In the genomic region with DNA sequence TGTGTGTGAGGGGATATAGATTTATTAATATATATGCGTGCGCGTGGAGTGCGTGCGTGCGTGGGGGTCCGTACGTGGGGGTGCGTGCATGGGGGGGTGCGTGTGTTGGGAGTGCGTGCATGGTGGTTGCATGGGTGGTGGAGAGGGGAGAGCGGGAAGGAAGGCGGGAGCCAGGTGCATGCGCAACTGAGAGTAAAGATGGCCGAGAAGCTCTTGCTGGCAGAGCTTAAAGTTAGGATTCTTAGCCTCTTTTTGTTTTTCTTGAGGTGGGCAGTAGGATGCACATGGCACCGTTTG, we compare ENCODE assay signal across 18 cellular contexts. TPM values are rescaled to one million over a fixed set of nuclear protein-coding genes. Genes with fewer than 3 reads are reported as not detected.
DNase-seq lines count a peak whose midpoint lies in the region; ATAC-seq, FAIRE-seq and TF ChIP-seq lines count a peak whose summit lies in the region.
"Had no signal": no experiment of that assay in that cellular context is flagged by ENCODE, and none has a peak within 500 bp of the region (broad histone marks: within the 10 kb centered on the region; RNA-seq: fewer than 3 reads in every experiment).

No MANE protein-coding gene starts in this region.

- no peak for FAIRE-seq in RCC 7860 (lab: Jason Lieb, UNC)

- H3K4me1 ChIP-seq in GM23338 (ENCODE audit: insufficient read depth): peaks cover 8% of the 10 kb centered on the region; the same call in 1 of the 2 replicates
- H3K4me1 ChIP-seq in SJSA1 (replicated peaks): peaks cover 21% of the 10 kb centered on the region
- H3K4me1 ChIP-seq: BLaER1 treated with 17β-estradiol and CSF1 and Interleukin-3, amounts not matched to agents 10 nM and 100 nM; prostate gland; thyroid gland had no signal

- H3K9me3 Mint-ChIP-seq in GM23338: peaks cover 3% of the 10 kb centered on the region; the same call in 1 of the 3 replicates
- H3K9me3 Mint-ChIP-seq in neural crest cell: peaks cover 15% of the 10 kb centered on the region
- H3K9me3 Mint-ChIP-seq: activated T-helper 17 cell treated with anti-CD3 and anti-CD28 coated beads, Interleukin-2, amount 50 U/mL, for 72 hours had no signal

- ATAC-seq in GM23338: peak; percentile 48
- ATAC-seq: activated T-helper 17 cell treated with anti-CD3 and anti-CD28 coated beads, Interleukin-2, amount 50 U/mL, for 72 hours; body of pancreas had no signal

- peaks cover 8% of the 10 kb centered on the region; the same call in 2 of the 3 replicates for H3K4me1 Mint-ChIP-seq in GM23338
- no peaks in the 10 kb centered on the region for H3K4me1 Mint-ChIP-seq in neural crest cell
- H3K4me1 Mint-ChIP-seq: activated T-helper 17 cell treated with anti-CD3 and anti-CD28 coated beads, Interleukin-2, amount 50 U/mL, for 72 hours had no signal

- no peak overlapping the region for H2AFZ ChIP-seq in GM23338

- no peaks in the 10 kb centered on the region for H3K9me3 ChIP-seq in SJSA1 (replicated peaks)
- H3K9me3 ChIP-seq: body of pancreas, prostate gland, thyroid gland had no signal

- H3K4me3 Mint-ChIP-seq in GM23338: peak overlapping the region; percentile 77; the same call in 2 of the 3 replicates
- peak overlapping the region; percentile 58 for H3K4me3 Mint-ChIP-seq in neural crest cell
- H3K4me3 Mint-ChIP-seq: activated T-helper 17 cell treated with anti-CD3 and anti-CD28 coated beads, Interleukin-2, amount 50 U/mL, for 72 hours had no signal

- no peaks in the 10 kb centered on the region for H3K27me3 ChIP-seq in GM23338 (ENCODE audit: insufficient read depth)
- H3K27me3 ChIP-seq in SJSA1 (replicated peaks): no peaks in the 10 kb centered on the region
- H3K27me3 ChIP-seq: body of pancreas, foreskin keratinocyte, thyroid gland had no signal

- H3K36me3 ChIP-seq in GM23338 (ENCODE audit: insufficient read depth) (peaks cover 6% of the 10 kb centered on the region; the same call in 1 of the 2 replicates), SJSA1 (peaks cover 3% of the 10 kb centered on the region; the same call in 1 of the 2 replicates)
- H3K36me3 ChIP-seq: BLaER1 treated with 17β-estradiol and CSF1 and Interleukin-3, amounts not matched to agents 10 nM and 100 nM; prostate gland; thyroid gland had no signal

- peak overlapping the region; percentile 69 for H3K4me3 ChIP-seq in GM23338
- H3K4me3 ChIP-seq in SJSA1: peak overlapping the region; percentile 45
- peak overlapping the region; percentile 45 to 52 for H3K4me3 ChIP-seq in foreskin fibroblast (ENCODE audit: low read depth in 1 of 2, low read length in 2 of 2)
- H3K4me3 ChIP-seq: BLaER1 treated with 17β-estradiol and CSF1 and Interleukin-3, amounts not matched to agents 10 nM and 100 nM; body of pancreas; prostate gland had no signal

- peak; percentile 5 for DNase-seq in GM23338 (ENCODE audit: low spot score)
- no peak for DNase-seq in SJSA1 (ENCODE audit: low read depth in 1 of 2, low spot score in 2 of 2)
- no peak for DNase-seq in foreskin fibroblast
- DNase-seq in neural crest cell (ENCODE audit: low read depth, low spot score): no peak
- DNase-seq in RCC 7860 (ENCODE audit: low spot score): no peak
- DNase-seq in NCI-H128 (lab: John Stamatoyannopoulos, UW; ENCODE audit: unreplicated experiment): no peak
- DNase-seq in RKO (ENCODE audit: low spot score): no peak
- DNase-seq in stimulated activated CD4-positive, alpha-beta T cell treated with anti-CD3 and anti-CD28 coated beads, Interleukin-4, amount 100 ng/mL, for 24 hours: no peak
- DNase-seq: body of pancreas, DND-41, foreskin keratinocyte, NCI-H2081 treated with DMSO at 0.1 percent for 48 hours, NCI-H82, T1000, thyroid gland had no signal

- H3K36me3 Mint-ChIP-seq in GM23338 (ENCODE audit: low read depth) (peaks cover 8% of the 10 kb centered on the region; the same call in 2 of the 3 replicates), neural crest cell (ENCODE audit: low read depth) (no peaks in the 10 kb centered on the region)

- H4K20me1 ChIP-seq in GM23338 (replicated peaks; ENCODE audit: insufficient read depth): no peaks in the 10 kb centered on the region
- H4K20me1 ChIP-seq: BLaER1 treated with 17β-estradiol and CSF1 and Interleukin-3, amounts not matched to agents 10 nM and 100 nM had no signal

- no peak overlapping the region for H3K27ac Mint-ChIP-seq in GM23338
- H3K27ac Mint-ChIP-seq in neural crest cell (ENCODE audit: unreplicated experiment): peak overlapping the region; percentile 78
- H3K27ac Mint-ChIP-seq: activated T-helper 17 cell treated with anti-CD3 and anti-CD28 coated beads, Interleukin-2, amount 50 U/mL, for 72 hours had no signal

- H3K9me2 ChIP-seq in GM23338 (ENCODE audit: insufficient read depth): no peaks in the 10 kb centered on the region

- no peaks in the 10 kb centered on the region for H3K79me2 ChIP-seq in GM23338 (replicated peaks; ENCODE audit: insufficient read depth)

- TF ChIP-seq CTCF in GM23338 (conservative IDR thresholded peaks at IDR 0.05; ENCODE audit: low read depth in 2 of 2): no peak
- no peak for TF ChIP-seq CTCF in foreskin fibroblast (IDR thresholded peaks at IDR 0.05; ENCODE audit: low read depth, low read length)
- no peak for TF ChIP-seq CTCF in neural crest cell (conservative IDR thresholded peaks at IDR 0.05)

- H3K27me3 Mint-ChIP-seq in GM23338 (ENCODE audit: insufficient read depth, low read depth, poor library complexity) (peaks cover 4% of the 10 kb centered on the region), neural crest cell (ENCODE audit: low read depth) (peaks cover 33% of the 10 kb centered on the region)

- H3K27ac ChIP-seq in GM23338 (ENCODE audit: low read depth): no peak overlapping the region
- H3K27ac ChIP-seq in SJSA1: no peak overlapping the region
- H3K27ac ChIP-seq: BLaER1 treated with 17β-estradiol and CSF1 and Interleukin-3, amounts not matched to agents 10 nM and 100 nM; body of pancreas; prostate gland; thyroid gland had no signal

- peak overlapping the region; percentile 79 for H3K4me2 ChIP-seq in GM23338
- H3K4me2 ChIP-seq: BLaER1 treated with 17β-estradiol and CSF1 and Interleukin-3, amounts not matched to agents 10 nM and 100 nM had no signal

- H3F3A ChIP-seq in GM23338 (replicated peaks; ENCODE audit: low read depth): no peaks in the 10 kb centered on the region

TF ChIP-seq in GM23338, 12 proteins besides CTCF, POLR2A, EP300 and RAD21:
- no peak for TF ChIP-seq POLR2AphosphoS5 (IDR thresholded peaks at IDR 0.05; ENCODE audit: low read depth)
- TF ChIP-seq NANOG (IDR thresholded peaks at IDR 0.05; ENCODE audit: borderline replicate concordance): no peak
- no peak for TF ChIP-seq EZH2 (IDR thresholded peaks at IDR 0.05; ENCODE audit: low read depth, unreplicated experiment)
- TF ChIP-seq, protein P1, sequence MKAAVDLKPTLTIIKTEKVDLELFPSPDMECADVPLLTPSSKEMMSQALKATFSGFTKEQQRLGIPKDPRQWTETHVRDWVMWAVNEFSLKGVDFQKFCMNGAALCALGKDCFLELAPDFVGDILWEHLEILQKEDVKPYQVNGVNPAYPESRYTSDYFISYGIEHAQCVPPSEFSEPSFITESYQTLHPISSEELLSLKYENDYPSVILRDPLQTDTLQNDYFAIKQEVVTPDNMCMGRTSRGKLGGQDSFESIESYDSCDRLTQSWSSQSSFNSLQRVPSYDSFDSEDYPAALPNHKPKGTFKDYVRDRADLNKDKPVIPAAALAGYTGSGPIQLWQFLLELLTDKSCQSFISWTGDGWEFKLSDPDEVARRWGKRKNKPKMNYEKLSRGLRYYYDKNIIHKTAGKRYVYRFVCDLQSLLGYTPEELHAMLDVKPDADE (IDR thresholded peaks at IDR 0.05): no peak

RNA-seq across cellular contexts. Expression of gene TEX13B, which starts 45.8 kb away (rescaled TPM):
- total RNA-seq in GM23338 (2014; rRNA removed; shearing (Covaris generic)): 0.78 TPM in 1 of 2 replicates, not detected in the other
- 0.16 and 0.23 TPM in 2 replicates for polyA plus RNA-seq in GM23338 (2016; fragmentation: Nextera tagmentation; extraction: Ambion mirVana)
- not detected in 2 replicates for total RNA-seq in SJSA1 (2014; rRNA removed; shearing (Covaris generic))
- not detected in 2 replicates for total RNA-seq in neural crest cell
- total RNA-seq: activated T-helper 17 cell treated with anti-CD3 and anti-CD28 coated beads, Interleukin-2, amount 50 U/mL, for 72 hours; body of pancreas; foreskin keratinocyte; prostate gland; thyroid gland had no signal
- polyA plus RNA-seq: foreskin keratinocyte had no signal
